ENCODE assay signal across 7 cellular contexts in genomic region chr13:57629821-57630235, GRCh38. TPM values are rescaled to one million over a fixed set of nuclear protein-coding genes. Genes with fewer than 3 reads are reported as not detected.
DNase-seq lines count a peak whose midpoint lies in the region; ATAC-seq and TF ChIP-seq lines count a peak whose summit lies in the region.

No MANE protein-coding gene starts in this region.

- H3K9me3 Mint-ChIP-seq in activated T-helper 2 cell treated with anti-CD3 and anti-CD28 coated beads, Interferon-gamma antibody, Interleukin-2, Interleukin-4, amounts not matched to agents 10 μg/mL and 5 μg/mL and 100 μg/mL, durations not matched to agents 14 hours and 24 hours and 36 hours, result no peaks in the 10 kb centered on the region
- H3K9me3 Mint-ChIP-seq in natural killer cell, result peaks cover 2 to 5% of the 10 kb centered on the region in 2 donors

- peaks cover 63% of the 10 kb centered on the region for H3K27me3 Mint-ChIP-seq in activated T-helper 2 cell treated with anti-CD3 and anti-CD28 coated beads, Interferon-gamma antibody, Interleukin-2, Interleukin-4, amounts not matched to agents 10 μg/mL and 5 μg/mL and 100 μg/mL, durations not matched to agents 14 hours and 24 hours and 36 hours (ENCODE audit: low read depth)
- peaks cover 35 to 36% of the 10 kb centered on the region in 2 donors for H3K27me3 Mint-ChIP-seq in natural killer cell (ENCODE audit: low read depth in 2 of 2)

- TF ChIP-seq CTCF in natural killer cell (IDR thresholded peaks at IDR 0.05) (no peak), upper lobe of right lung (IDR thresholded peaks at IDR 0.05) (no peak)

- H3K4me1 ChIP-seq in upper lobe of right lung, result peaks cover 17% of the 10 kb centered on the region

- H3K27me3 ChIP-seq in upper lobe of right lung, result peaks cover 67% of the 10 kb centered on the region

- H3K27ac Mint-ChIP-seq in activated T-helper 2 cell treated with anti-CD3 and anti-CD28 coated beads, Interferon-gamma antibody, Interleukin-2, Interleukin-4, amounts not matched to agents 10 μg/mL and 5 μg/mL and 100 μg/mL, durations not matched to agents 14 hours and 24 hours and 36 hours, result no peak overlapping the region
- no peak overlapping the region for H3K27ac Mint-ChIP-seq in natural killer cell

- H3K36me3 Mint-ChIP-seq in activated T-helper 2 cell treated with anti-CD3 and anti-CD28 coated beads, Interferon-gamma antibody, Interleukin-2, Interleukin-4, amounts not matched to agents 10 μg/mL and 5 μg/mL and 100 μg/mL, durations not matched to agents 14 hours and 24 hours and 36 hours (ENCODE audit: low read depth), result peaks cover 8% of the 10 kb centered on the region
- H3K36me3 Mint-ChIP-seq in natural killer cell, result no peaks in the 10 kb centered on the region

- H3K9me3 ChIP-seq in upper lobe of right lung, result no peaks in the 10 kb centered on the region

- DNase-seq in NCI-H187 treated with DMSO at 0.1 percent for 48 hours (lab: John Stamatoyannopoulos, UW) (peak; percentile 81), foreskin melanocyte (peak; percentile 67), natural killer cell (no peak), upper lobe of right lung (peak; percentile 80)
- no peak for DNase-seq in activated T-helper 2 cell treated with anti-CD3 and anti-CD28 coated beads, Interferon-gamma antibody, Interleukin-2, Interleukin-4, amounts not matched to agents 10 μg/mL and 5 μg/mL and 100 μg/mL, durations not matched to agents 14 hours and 24 hours and 36 hours (ENCODE audit: low spot score)

- H3K27ac ChIP-seq in upper lobe of right lung, result peak overlapping the region; percentile 56

- intact Hi-C loops in activated T-helper 2 cell treated with anti-CD3 and anti-CD28 coated beads, Interferon-gamma antibody, Interleukin-2, Interleukin-4, amounts not matched to agents 10 μg/mL and 5 μg/mL and 100 μg/mL, durations not matched to agents 14 hours and 24 hours and 36 hours (cut with micrococcal nuclease), result loop anchor here (10.0 kb wide), 1 partner anchor 1685 kb away; no protein-coding TSS in a partner anchor
- intact Hi-C loops in natural killer cell (cut with micrococcal nuclease) (no loop called here), upper lobe of right lung (cut with DNase I) (no loop called here)

- no peaks in the 10 kb centered on the region for H3K36me3 ChIP-seq in upper lobe of right lung

- peak overlapping the region; percentile 59 for H3K4me3 ChIP-seq in upper lobe of right lung

- peaks cover 24% of the 10 kb centered on the region for H3K4me1 Mint-ChIP-seq in activated T-helper 2 cell treated with anti-CD3 and anti-CD28 coated beads, Interferon-gamma antibody, Interleukin-2, Interleukin-4, amounts not matched to agents 10 μg/mL and 5 μg/mL and 100 μg/mL, durations not matched to agents 14 hours and 24 hours and 36 hours (ENCODE audit: low read depth)
- peaks cover 11 to 12% of the 10 kb centered on the region in 2 donors for H3K4me1 Mint-ChIP-seq in natural killer cell

- peak overlapping the region; percentile 7 for H3K4me3 Mint-ChIP-seq in activated T-helper 2 cell treated with anti-CD3 and anti-CD28 coated beads, Interferon-gamma antibody, Interleukin-2, Interleukin-4, amounts not matched to agents 10 μg/mL and 5 μg/mL and 100 μg/mL, durations not matched to agents 14 hours and 24 hours and 36 hours (ENCODE audit: low read depth)
- peak overlapping the region; percentile 59 for H3K4me3 Mint-ChIP-seq in natural killer cell

- peak; percentile 78 for ATAC-seq in GM19025 (IDR thresholded peaks at IDR 0.05; ENCODE audit: low read depth, unreplicated experiment)
- ATAC-seq in natural killer cell, result peak in 1 of 3 donors; percentile 20
- ATAC-seq in upper lobe of right lung, result peak; percentile 71
- no peak for ATAC-seq in HG03135 (IDR thresholded peaks at IDR 0.05; ENCODE audit: unreplicated experiment)

RNA-seq across cellular contexts. Expression of gene PCDH17, which starts 1.7 kb away (rescaled TPM):
- total RNA-seq in activated T-helper 2 cell treated with anti-CD3 and anti-CD28 coated beads, Interferon-gamma antibody, Interleukin-2, Interleukin-4, amounts not matched to agents 10 μg/mL and 5 μg/mL and 100 μg/mL, durations not matched to agents 14 hours and 24 hours and 36 hours, result not detected in 2 replicates
- not detected for total RNA-seq in natural killer cell
- total RNA-seq in upper lobe of right lung, result 65.4 TPM

Comparison
In these comparisons a context has a peak if more than half of its experiments do, and no peak if none do; other contexts are left out.
1. DNase-seq: peak in NCI-H187 treated with DMSO at 0.1 percent for 48 hours (single experiment), foreskin melanocyte (single experiment) and upper lobe of right lung (single experiment); none in activated T-helper 2 cell treated with anti-CD3 and anti-CD28 coated beads, Interferon-gamma antibody, Interleukin-2, Interleukin-4, amounts not matched to agents 10 μg/mL and 5 μg/mL and 100 μg/mL, durations not matched to agents 14 hours and 24 hours and 36 hours (single experiment) and natural killer cell (single experiment).
2. RNA of gene PCDH17, which starts 1.7 kb away (total RNA-seq): 65.4 TPM in upper lobe of right lung (single experiment); not detected in activated T-helper 2 cell treated with anti-CD3 and anti-CD28 coated beads, Interferon-gamma antibody, Interleukin-2, Interleukin-4, amounts not matched to agents 10 μg/mL and 5 μg/mL and 100 μg/mL, durations not matched to agents 14 hours and 24 hours and 36 hours and not detected in natural killer cell; every median in the first group is over 10 times any median in the second.